19 cellular contexts compared by ENCODE assay signal in the genomic region with DNA sequence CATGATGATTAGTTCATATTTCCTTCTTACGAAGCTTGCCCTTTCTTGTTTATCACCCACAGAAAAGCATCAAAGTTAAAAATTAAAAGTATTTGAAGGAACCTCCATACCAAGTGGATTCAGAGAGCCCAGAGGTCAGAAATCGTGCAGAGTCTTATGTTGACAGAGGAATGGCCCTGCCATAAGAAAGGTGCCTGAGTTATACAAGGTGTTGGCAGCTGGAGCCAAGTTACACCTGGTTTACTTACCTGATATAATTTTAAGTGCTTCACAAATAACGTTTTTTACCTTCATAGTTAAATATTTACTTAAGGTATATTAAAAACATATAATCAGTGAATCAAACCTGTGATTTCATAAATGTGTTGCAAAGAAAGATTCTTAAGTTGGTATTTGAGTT. TPM values are rescaled to one million over a fixed set of nuclear protein-coding genes. Genes with fewer than 3 reads are reported as not detected.
DNase-seq lines count a peak whose midpoint lies in the region; ATAC-seq, FAIRE-seq and TF ChIP-seq lines count a peak whose summit lies in the region.
"Had no signal": no experiment of that assay in that cellular context is flagged by ENCODE, and none has a peak within 500 bp of the region (broad histone marks: within the 10 kb centered on the region; RNA-seq: fewer than 3 reads in every experiment).

No MANE protein-coding gene starts in this region.

- FAIRE-seq in colon (lab: Jason Lieb, UNC), result peak; percentile 64
- FAIRE-seq: A204.1, GM12891, GM18507, HTR-8/SVneo, K562 had no signal

- H3K4me3 ChIP-seq in LNCaP clone FGC (ENCODE audit: low read depth, low read length), result no peak overlapping the region
- H3K4me3 ChIP-seq: GM23248, HAP-1, K562 had no signal

- intact Hi-C loops in left colon (cut with DNase I, micrococcal nuclease), result no loop called here

- ATAC-seq in left colon, result peak; percentile 98
- ATAC-seq in HG03442 (IDR thresholded peaks at IDR 0.05; ENCODE audit: unreplicated experiment), result no peak
- no peak for ATAC-seq in GM18502 (IDR thresholded peaks at IDR 0.05; ENCODE audit: poor library complexity, unreplicated experiment)
- ATAC-seq: K562 had no signal

- peak; percentile 81 for DNase-seq in LNCaP clone FGC (ENCODE audit: low read depth)
- DNase-seq in left colon, result peak; percentile 28 to 32
- DNase-seq in cerebellar nuclear complex (lab: John Stamatoyannopoulos, UW), result no peak
- DNase-seq: AML-193; CD4-positive, alpha-beta T cell; DMS153; DND-41; EL; GM23248; IMR-90 had no signal

- no peak for TF ChIP-seq CTCF in LNCaP clone FGC (IDR thresholded peaks at IDR 0.05; ENCODE audit: control insufficient read depth, extremely low read depth, insufficient read depth)

RNA-seq across cellular contexts. Expression of gene DHFR, which starts 42.3 kb away (rescaled TPM):
- 10 to 100 TPM; 16.8 to 29.2 TPM for total RNA-seq in left colon

RNA-seq across cellular contexts. Expression of gene MSH3, which starts 42.6 kb away (rescaled TPM):
- 10 to 100 TPM; 16.2 to 18.6 TPM for total RNA-seq in left colon

Comparison
In these comparisons a context has a peak if more than half of its experiments do, and no peak if none do; other contexts are left out.
1. DNase-seq: peak in LNCaP clone FGC (single experiment) and left colon (2 of 2); none in cerebellar nuclear complex (0 of 2).